In the genomic region with DNA sequence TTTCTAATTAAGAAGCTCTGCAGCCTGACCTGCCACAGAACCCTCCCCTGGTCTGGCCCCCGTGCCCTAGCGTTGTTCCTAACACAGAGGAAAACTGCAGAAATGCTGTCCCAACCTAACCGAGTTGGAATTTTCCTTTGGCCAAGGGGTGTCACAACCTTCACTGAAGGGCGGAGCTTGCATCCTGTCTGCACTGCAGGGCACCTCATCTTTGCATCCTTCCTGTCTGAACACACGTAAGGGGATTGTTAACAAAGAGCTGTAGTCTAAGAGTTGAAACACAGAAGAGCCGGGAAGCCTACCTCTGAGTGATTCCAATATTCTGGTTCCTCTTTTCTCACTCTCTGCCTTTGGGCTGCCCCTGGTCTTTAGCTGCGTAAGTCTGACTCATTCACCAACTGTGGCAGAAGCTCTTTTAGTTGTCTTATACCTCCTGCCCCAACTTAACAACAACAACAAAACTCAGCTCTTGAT, we compare ENCODE assay signal across 7 cellular contexts. TPM values are rescaled to one million over a fixed set of nuclear protein-coding genes. Genes with fewer than 3 reads are reported as not detected.
DNase-seq lines count a peak whose midpoint lies in the region; ATAC-seq and TF ChIP-seq lines count a peak whose summit lies in the region.

No MANE protein-coding gene starts in this region.

- H3K9ac ChIP-seq in HUES64 (ENCODE audit: low read depth, low read length) (no peak overlapping the region), skeletal muscle satellite cell (ENCODE audit: low read depth, low read length) (peak overlapping the region; percentile 64)

- peaks cover 47% of the 10 kb centered on the region for H3K4me1 ChIP-seq in HUES64 (ENCODE audit: insufficient read depth, low read length)
- H3K4me1 ChIP-seq in skeletal muscle satellite cell (ENCODE audit: control insufficient read depth, insufficient read depth, low read length): peaks cover 85% of the 10 kb centered on the region

- peak overlapping the region; percentile 85; the same call in 1 of the 2 replicates for H3K4me3 ChIP-seq in HUES64 (ENCODE audit: low read length)
- peak overlapping the region; percentile 85 for H3K4me3 ChIP-seq in skeletal muscle satellite cell (ENCODE audit: low read length)

- H3K27me3 ChIP-seq in HUES64 (ENCODE audit: insufficient read depth, low read length) (no peaks in the 10 kb centered on the region), skeletal muscle satellite cell (ENCODE audit: control insufficient read depth, insufficient read depth, low read length) (no peaks in the 10 kb centered on the region)

- H3K27ac ChIP-seq in HUES64 (ENCODE audit: low read depth, low read length): 0 out of 2 replicates have a peak overlapping the region, but pooled peaks have one; percentile 8

- H3K4me2 ChIP-seq in skeletal muscle satellite cell (ENCODE audit: low read length): peak overlapping the region; percentile 89

- H3K36me3 ChIP-seq in HUES64 (ENCODE audit: insufficient read depth, low read length) (no peaks in the 10 kb centered on the region), skeletal muscle satellite cell (ENCODE audit: insufficient read depth, low read length) (no peaks in the 10 kb centered on the region)

- 48% methylated on average over 7 of the region's 7 CpGs for WGBS in HUES64

- H3K4me1 Mint-ChIP-seq in activated T-cell treated with anti-CD3 and anti-CD28 coated beads, Interleukin-2, amount 50 U/mL, for 4 hours (ENCODE audit: low read depth): peaks cover 45% of the 10 kb centered on the region

- no peaks in the 10 kb centered on the region for H3K9me3 Mint-ChIP-seq in activated T-cell treated with anti-CD3 and anti-CD28 coated beads, Interleukin-2, amount 50 U/mL, for 4 hours

- in situ Hi-C loops in GM13977 (cut with MboI; ENCODE audit: low pct_unique_long_range_greater_than_20kb, low sequenced_read_pairs, unreplicated experiment): loop anchor here (5.0 kb wide), 1 partner anchor 34 kb away; no protein-coding TSS in a partner anchor

- H3K4me3 Mint-ChIP-seq in activated T-cell treated with anti-CD3 and anti-CD28 coated beads, Interleukin-2, amount 50 U/mL, for 4 hours: peak overlapping the region; percentile 79

- no peaks in the 10 kb centered on the region for H3K36me3 Mint-ChIP-seq in activated T-cell treated with anti-CD3 and anti-CD28 coated beads, Interleukin-2, amount 50 U/mL, for 4 hours (ENCODE audit: insufficient read depth)

- H3K9me3 ChIP-seq in HUES64 (ENCODE audit: insufficient read depth, low read depth, low read length): no peaks in the 10 kb centered on the region
- H3K9me3 ChIP-seq in skeletal muscle satellite cell (replicated peaks; ENCODE audit: low read length): no peaks in the 10 kb centered on the region

- peak; percentile 89 for ATAC-seq in GM21529 (IDR thresholded peaks at IDR 0.05; ENCODE audit: unreplicated experiment)
- ATAC-seq in activated T-cell treated with anti-CD3 and anti-CD28 coated beads, Interleukin-2, amount 50 U/mL, for 4 hours: peak; percentile 74

- H3K27me3 Mint-ChIP-seq in activated T-cell treated with anti-CD3 and anti-CD28 coated beads, Interleukin-2, amount 50 U/mL, for 4 hours (ENCODE audit: low read depth): no peaks in the 10 kb centered on the region

- no peak for TF ChIP-seq CTCF in GM13977 (IDR thresholded peaks at IDR 0.05; ENCODE audit: extremely low read depth, insufficient read depth, missing control alignments)

- DNase-seq in GM13977 (ENCODE audit: low spot score) (peak; percentile 70), fibroblast of peridontal ligament (ENCODE audit: extremely low read depth) (peak; percentile 51), NCI-H345 (lab: John Stamatoyannopoulos, UW) (no peak)
- DNase-seq in activated T-cell treated with anti-CD3 and anti-CD28 coated beads, Interleukin-2, amount 50 U/mL, for 4 hours: no peak

RNA-seq across cellular contexts. Expression of a gene that starts 1.6 kb away (rescaled TPM):
- polyA plus RNA-seq in HUES64 (2013, experiment 1 of 2): 8.9 TPM
- 10.5 TPM for polyA plus RNA-seq in HUES64 (2013, experiment 2 of 2)
- 10 to 100 TPM in 2 of 3 donors, 1 to 10 TPM in 1; 5.2 to 22.7 (median 21.2) TPM for total RNA-seq in activated T-cell treated with anti-CD3 and anti-CD28 coated beads, Interleukin-2, amount 50 U/mL, for 4 hours
- 11.2 and 14.9 TPM in 2 replicates for total RNA-seq in skeletal muscle satellite cell (2012; rRNA removed)

RNA-seq across cellular contexts. Expression of a gene that starts 20.0 kb away (rescaled TPM):
- 0.75 TPM for polyA plus RNA-seq in HUES64 (2013, experiment 1 of 2)
- polyA plus RNA-seq in HUES64 (2013, experiment 2 of 2): 1.3 TPM
- total RNA-seq in activated T-cell treated with anti-CD3 and anti-CD28 coated beads, Interleukin-2, amount 50 U/mL, for 4 hours: not detected
- total RNA-seq in skeletal muscle satellite cell (2012; rRNA removed): not detected in 2 replicates

RNA-seq across cellular contexts. Expression of a gene that starts 26.2 kb away (rescaled TPM):
- polyA plus RNA-seq in HUES64 (2013, experiment 1 of 2): 0.35 TPM
- not detected for polyA plus RNA-seq in HUES64 (2013, experiment 2 of 2)
- not detected for total RNA-seq in activated T-cell treated with anti-CD3 and anti-CD28 coated beads, Interleukin-2, amount 50 U/mL, for 4 hours
- under 0.01 and 1.5 TPM in 2 replicates for total RNA-seq in skeletal muscle satellite cell (2012; rRNA removed)

RNA-seq across cellular contexts. Expression of a gene that starts 27.2 kb away (rescaled TPM):
- polyA plus RNA-seq in HUES64 (2013, experiment 1 of 2): 1.5 TPM
- 5.8 TPM for polyA plus RNA-seq in HUES64 (2013, experiment 2 of 2)
- total RNA-seq in activated T-cell treated with anti-CD3 and anti-CD28 coated beads, Interleukin-2, amount 50 U/mL, for 4 hours: under 1 TPM in 1 of 3 donors, not detected in 2; 0.35 TPM
- 23.1 and 30.1 TPM in 2 replicates for total RNA-seq in skeletal muscle satellite cell (2012; rRNA removed)

RNA-seq across cellular contexts. Expression of a gene that starts 59.4 kb away (rescaled TPM):
- 33.5 TPM for polyA plus RNA-seq in HUES64 (2013, experiment 1 of 2)
- polyA plus RNA-seq in HUES64 (2013, experiment 2 of 2): 42.2 TPM
- total RNA-seq in activated T-cell treated with anti-CD3 and anti-CD28 coated beads, Interleukin-2, amount 50 U/mL, for 4 hours: 10 to 100 TPM; 16.9 to 25.3 (median 17.9) TPM
- 8.4 and 14.6 TPM in 2 replicates for total RNA-seq in skeletal muscle satellite cell (2012; rRNA removed)

Comparison
In these comparisons a context has a peak if more than half of its experiments do, and no peak if none do; other contexts are left out.
1. DNase-seq: peak in GM13977 (single experiment) and fibroblast of peridontal ligament (single experiment); none in activated T-cell treated with anti-CD3 and anti-CD28 coated beads, Interleukin-2, amount 50 U/mL, for 4 hours (single experiment) and NCI-H345 (single experiment).